ENCODE assay signal across 18 cellular contexts in genomic region chr7:4045450-4045849, GRCh38.
DNase-seq lines count a peak whose midpoint lies in the region; ATAC-seq, FAIRE-seq and TF ChIP-seq lines count a peak whose summit lies in the region.
"Had no signal": no experiment of that assay in that cellular context is flagged by ENCODE, and none has a peak within 500 bp of the region (broad histone marks: within the 10 kb centered on the region; RNA-seq: fewer than 3 reads in every experiment).

No MANE protein-coding gene starts in this region.

- H3K9me3 ChIP-seq in H1 (ENCODE audit: insufficient read depth in 2 of 2, low read depth in 1 of 2, low read length in 1 of 2) (no peaks in the 10 kb centered on the region), neuronal stem cell (replicated peaks in 1 of 2; ENCODE audit: control insufficient read depth in 2 of 2, insufficient read depth in 1 of 2, low read depth in 1 of 2, low read length in 2 of 2) (no peaks in the 10 kb centered on the region), left lung (no peaks in the 10 kb centered on the region)

- no peak overlapping the region for H3K18ac ChIP-seq in H1 (ENCODE audit: extremely low read depth, low read length)
- peak overlapping the region; percentile 27 for H3K18ac ChIP-seq in neuronal stem cell (ENCODE audit: low read length)

- H2BK12ac ChIP-seq in H1 (ENCODE audit: low read depth, low read length) (peak overlapping the region; percentile 1; the same call in 1 of the 2 replicates), neuronal stem cell (ENCODE audit: low read length) (no peak overlapping the region)

- H3K4me1 ChIP-seq in H1 (replicated peaks in 1 of 4; ENCODE audit: control insufficient read depth in 3 of 4, insufficient read depth in 4 of 4, low read length in 3 of 4) = peaks cover 5 to 22% (median 20%) of the 10 kb centered on the region in 4 experiments
- no peaks in the 10 kb centered on the region for H3K4me1 ChIP-seq in neuronal stem cell (ENCODE audit: control insufficient read depth in 2 of 2, insufficient read depth in 1 of 2, low read depth in 1 of 2, low read length in 2 of 2)
- no peaks in the 10 kb centered on the region for H3K4me1 ChIP-seq in left lung

- H3K56ac ChIP-seq in H1 (replicated peaks; ENCODE audit: insufficient read length, low read depth, low read length) = no peak overlapping the region

- no peak for TF ChIP-seq POLR2A in H1 (IDR thresholded peaks at IDR 0.05; ENCODE audit: control extremely low read depth in 1 of 2, low read depth in 2 of 2, low read length in 2 of 2)

- H3K4me2 ChIP-seq in H1 (ENCODE audit: insufficient read depth in 1 of 2, low read depth in 2 of 2, low read length in 2 of 2) = no peak overlapping the region
- H3K4me2 ChIP-seq in neuronal stem cell (ENCODE audit: insufficient read depth, low read length, poor library complexity, severe bottlenecking) = no peak overlapping the region

- H3K23ac ChIP-seq in H1 (ENCODE audit: insufficient read length) (no peak overlapping the region), neuronal stem cell (ENCODE audit: low read depth, low read length, poor library complexity) (no peak overlapping the region)

- no peak overlapping the region for H3K4me3 ChIP-seq in H1 (ENCODE audit: extremely low read depth in 1 of 4, insufficient read depth in 2 of 4, low read depth in 3 of 4, low read length in 4 of 4)
- no peak overlapping the region for H3K4me3 ChIP-seq in neuronal stem cell (ENCODE audit: low read length in 2 of 2)
- no peak overlapping the region for H3K4me3 ChIP-seq in left lung
- H3K4me3 ChIP-seq: GM12878, GM23248 had no signal

- WGBS in H1 (ENCODE audit: extremely low coverage in 1 of 2, insufficient coverage in 1 of 2, insufficient read length in 1 of 2, insufficient replicate concordance in 2 of 2, low coverage in 1 of 2, low lambda C conversion rate in 2 of 2, missing lambda C conversion rate in 1 of 2), 2 experiments = 93% methylated on average over 15 of the region's 15 CpGs; no CpG with 5 or more reads in 1 of the 2 experiments
- no CpG with 5 or more reads among the region's 15 CpGs for WGBS in neuronal stem cell (ENCODE audit: extremely low coverage in 2 of 2, insufficient read length in 2 of 2, insufficient replicate concordance in 1 of 2), 2 donors

- no peak overlapping the region for H2AK5ac ChIP-seq in H1 (ENCODE audit: low read depth, low read length)
- no peak overlapping the region for H2AK5ac ChIP-seq in neuronal stem cell (ENCODE audit: low read depth, low read length)

- no peak for ATAC-seq in left lung
- no peak for ATAC-seq in GM21576 (IDR thresholded peaks at IDR 0.05; ENCODE audit: unreplicated experiment)
- ATAC-seq in GM18873 (IDR thresholded peaks at IDR 0.05; ENCODE audit: low FRiP score, unreplicated experiment) = no peak
- ATAC-seq: CD8-positive, alpha-beta T cell; GM12878 had no signal

- H2BK20ac ChIP-seq in H1 (ENCODE audit: low read length) = no peak overlapping the region

- no peak overlapping the region for H2BK5ac ChIP-seq in H1 (ENCODE audit: low read depth, low read length)
- H2BK5ac ChIP-seq in neuronal stem cell (ENCODE audit: low read length) = no peak overlapping the region

- POLR2A ChIA-PET in H1 (lab: Charles Lee; ENCODE audit: partially characterized antibody) = no interaction called here

- in situ Hi-C loops in GM13976 (cut with MboI; ENCODE audit: low sequenced_read_pairs, unreplicated experiment) = no loop called here

- no peak for FAIRE-seq in H1 (lab: Jason Lieb, UNC)
- FAIRE-seq: D721Med, GM12878, GM18507 had no signal

- no peaks in the 10 kb centered on the region for H3K79me1 ChIP-seq in H1 (ENCODE audit: low read depth, low read length)
- no peaks in the 10 kb centered on the region for H3K79me1 ChIP-seq in neuronal stem cell (ENCODE audit: low read depth, low read length)

- H3K23me2 ChIP-seq in H1 (ENCODE audit: low read depth, low read length) = no peaks in the 10 kb centered on the region

- H3K4ac ChIP-seq in H1 (replicated peaks; ENCODE audit: insufficient read length, low read depth, low read length) (no peak overlapping the region), neuronal stem cell (ENCODE audit: low read length) (no peak overlapping the region)

- peak; percentile 9 for DNase-seq in GM13976 (ENCODE audit: low spot score)
- peak in 1 of 2 experiments; percentile 16 for DNase-seq in H1 (ENCODE audit: low read depth in 1 of 2, low spot score in 2 of 2)
- DNase-seq in neuronal stem cell (ENCODE audit: low spot score) = no peak
- DNase-seq in left lung = no peak
- DNase-seq: CD4-positive, CD25-positive, alpha-beta regulatory T cell; DMS 273 treated with DMSO at 0.1 percent for 48 hours; EL; GDM1; GM23248; H9; HFFc6 had no signal

- no peak overlapping the region for H2AFZ ChIP-seq in H1 (ENCODE audit: low read length)
- no peak overlapping the region for H2AFZ ChIP-seq in neuronal stem cell (ENCODE audit: low read length)
- H2AFZ ChIP-seq: GM23248 had no signal

- H2BK15ac ChIP-seq in H1 (ENCODE audit: low read length) (no peak overlapping the region), neuronal stem cell (ENCODE audit: low read length) (no peak overlapping the region)

- H3K9ac ChIP-seq in H1 (replicated peaks in 1 of 4; ENCODE audit: extremely low read depth in 1 of 4, low read depth in 3 of 4, low read length in 3 of 4) (no peak overlapping the region), neuronal stem cell (ENCODE audit: low read depth, low read length, poor library complexity) (no peak overlapping the region)
- H3K9ac ChIP-seq: GM23248 had no signal

- H2BK120ac ChIP-seq in H1 (replicated peaks; ENCODE audit: low read depth, low read length) = peak overlapping the region; percentile 4
- no peak overlapping the region for H2BK120ac ChIP-seq in neuronal stem cell (ENCODE audit: low read depth, low read length)

- intact Hi-C loops in left lung (cut with DNase I) = no loop called here

- no peaks in the 10 kb centered on the region for H4K20me1 ChIP-seq in H1 (replicated peaks in 1 of 2; ENCODE audit: control insufficient read depth in 1 of 2, insufficient read depth in 2 of 2, low read length in 2 of 2)

- no peak for TF ChIP-seq CTCF in GM13976 (IDR thresholded peaks at IDR 0.05; ENCODE audit: borderline replicate concordance, control extremely low read depth, extremely low read depth, insufficient read depth, missing control alignments)
- TF ChIP-seq CTCF in H1 (IDR thresholded peaks at IDR 0.05; ENCODE audit: control extremely low read depth in 1 of 3, insufficient read depth in 1 of 3, low read depth in 1 of 3, low read length in 3 of 3) = no peak
- TF ChIP-seq CTCF in left lung (IDR thresholded peaks at IDR 0.05) = no peak

- H4K8ac ChIP-seq in H1 (ENCODE audit: extremely low read depth, insufficient read depth, low read length) (no peak overlapping the region), neuronal stem cell (ENCODE audit: low read depth, low read length) (no peak overlapping the region)

- no peak for TF ChIP-seq RAD21 in H1 (IDR thresholded peaks at IDR 0.05 in 1 of 2, conservative IDR thresholded peaks at IDR 0.05 in 1 of 2; ENCODE audit: low read depth in 2 of 2, low read length in 2 of 2)

- H4K5ac ChIP-seq in H1 (ENCODE audit: insufficient read length, low read depth, low read length) = no peak overlapping the region

- H3K27ac ChIP-seq in H1 (ENCODE audit: low read depth, low read length) (no peak overlapping the region), neuronal stem cell (replicated peaks; ENCODE audit: low read length) (no peak overlapping the region), left lung (no peak overlapping the region)
- H3K27ac ChIP-seq: C4-2B, GM23248 had no signal

- H3K27me3 ChIP-seq in H1 (replicated peaks in 1 of 4; ENCODE audit: control insufficient read depth in 3 of 4, extremely low read depth in 1 of 4, insufficient read depth in 3 of 4, low read length in 3 of 4) = no peaks in the 10 kb centered on the region; a peak in 1 of 7 replicates
- H3K27me3 ChIP-seq in neuronal stem cell (ENCODE audit: control insufficient read depth in 3 of 3, insufficient read depth in 3 of 3, low read depth in 1 of 3, low read length in 3 of 3) = no peaks in the 10 kb centered on the region
- no peaks in the 10 kb centered on the region for H3K27me3 ChIP-seq in left lung

- CTCF ChIA-PET in H1 (lab: Charles Lee; ENCODE audit: partially characterized antibody) = no interaction called here

- no peak overlapping the region for H3K14ac ChIP-seq in H1 (ENCODE audit: insufficient read length)
- no peak overlapping the region for H3K14ac ChIP-seq in neuronal stem cell (ENCODE audit: low read length)

- H4K91ac ChIP-seq in H1 (replicated peaks; ENCODE audit: insufficient read length, low read length) = peak overlapping the region; percentile 6
- no peak overlapping the region for H4K91ac ChIP-seq in neuronal stem cell (ENCODE audit: low read depth, low read length, poor library complexity)

- no peaks in the 10 kb centered on the region for H3K79me2 ChIP-seq in H1 (ENCODE audit: control insufficient read depth in 1 of 2, insufficient read depth in 2 of 2, low read length in 2 of 2)

- H3K36me3 ChIP-seq in H1 (ENCODE audit: control insufficient read depth in 2 of 4, insufficient read depth in 4 of 4, low read length in 3 of 4) = no peaks in the 10 kb centered on the region
- H3K36me3 ChIP-seq in neuronal stem cell (replicated peaks in 1 of 2; ENCODE audit: control insufficient read depth in 2 of 2, insufficient read depth in 2 of 2, low read length in 2 of 2) = no peaks in the 10 kb centered on the region
- H3K36me3 ChIP-seq in left lung = no peaks in the 10 kb centered on the region

- no peak for TF ChIP-seq EP300 in H1 (IDR thresholded peaks at IDR 0.05; ENCODE audit: borderline replicate concordance in 1 of 2, low read depth in 2 of 2, low read length in 2 of 2)

TF ChIP-seq in H1, 55 proteins besides CTCF, POLR2A, EP300 and RAD21 (continues in another document):
- no peak for TF ChIP-seq RFX5 (IDR thresholded peaks at IDR 0.05; ENCODE audit: borderline replicate concordance, low read depth, low read length)
- no peak for TF ChIP-seq USF2 (IDR thresholded peaks at IDR 0.05; ENCODE audit: low read length)
- no peak for TF ChIP-seq PHF8 (conservative IDR thresholded peaks at IDR 0.05; ENCODE audit: low read depth, low read length)
- TF ChIP-seq TBP (IDR thresholded peaks at IDR 0.05; ENCODE audit: low read depth, low read length) = no peak
- TF ChIP-seq RNF2 (IDR thresholded peaks at IDR 0.05; ENCODE audit: borderline replicate concordance, low read depth, low read length, missing control alignments, poor library complexity, severe bottlenecking) = no peak
